ENCODE assay signal across 14 cellular contexts in the genomic region with DNA sequence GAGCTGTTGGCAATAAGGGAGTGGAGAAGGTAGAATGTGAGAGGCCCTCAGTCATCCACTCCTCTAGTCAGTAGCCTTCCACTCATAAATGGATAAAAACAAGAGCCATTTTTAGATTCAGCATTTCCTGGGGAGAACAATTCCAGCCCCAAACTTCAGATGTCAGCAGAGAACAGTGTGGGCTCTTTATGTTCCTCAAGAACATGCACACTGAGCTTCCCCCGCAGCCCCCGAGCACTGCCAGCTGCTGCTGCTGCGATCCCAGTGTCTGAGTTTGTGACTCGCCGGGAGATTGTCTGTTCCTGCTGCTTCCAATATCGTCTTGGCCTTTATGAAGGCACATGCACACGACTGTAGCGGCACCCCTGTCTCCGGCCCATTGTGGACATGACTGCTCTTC.
"Had no signal": no experiment of that assay in that cellular context is flagged by ENCODE, and none has a peak within 500 bp of the region (broad histone marks: within the 10 kb centered on the region; RNA-seq: fewer than 3 reads in every experiment).

No MANE protein-coding gene starts in this region.

- ATAC-seq: activated CD8-positive, alpha-beta memory T cell treated with anti-CD3 and anti-CD28 coated beads, Interleukin-2, amount 10 ng/mL, durations not matched to agents 7 days and 5 days; body of pancreas; effector memory CD8-positive, alpha-beta T cell; lower lobe of right lung; naive thymus-derived CD8-positive, alpha-beta T cell; stimulated activated naive CD8-positive, alpha-beta T cell treated with anti-CD3 and anti-CD28 coated beads, Interleukin-15, amount 100 ng/mL, for 72 hours had no signal

- DNase-seq: activated CD4-positive, alpha-beta T cell treated with anti-CD3 and anti-CD28 coated beads for 1 hour; activated CD4-positive, alpha-beta T cell treated with anti-CD3 and anti-CD28 coated beads, Interleukin-2, amount 50 U/mL, for 48 hours; activated CD8-positive, alpha-beta memory T cell treated with anti-CD3 and anti-CD28 coated beads, Interleukin-2, amount 10 ng/mL, durations not matched to agents 7 days and 5 days; activated effector memory CD4-positive, alpha-beta T cell treated with Interleukin-2 at 50 U/mL for 16 hours; activated T-cell treated with anti-CD3 and anti-CD28 coated beads, Interleukin-2, amount 50 U/mL, for 24 hours; body of pancreas; effector memory CD8-positive, alpha-beta T cell; lower lobe of right lung; naive thymus-derived CD8-positive, alpha-beta T cell; stimulated activated CD4-positive, alpha-beta T cell treated with anti-CD3 and anti-CD28 coated beads, Interleukin-15, amount 100 ng/mL, for 24 hours; stimulated activated CD4-positive, alpha-beta T cell treated with anti-CD3 and anti-CD28 coated beads, Interleukin-4, amount 100 ng/mL, for 4 hours; stimulated activated naive CD8-positive, alpha-beta T cell treated with anti-CD3 and anti-CD28 coated beads, Interleukin-15, amount 100 ng/mL, for 72 hours; thyroid gland; uterus had no signal
